In genomic region chr9:98743818-98744611, GRCh38 we compare ENCODE assay signal across 28 cellular contexts. TPM values are rescaled to one million over a fixed set of nuclear protein-coding genes. Genes with fewer than 3 reads are reported as not detected.
"Had no signal": no experiment of that assay in that cellular context is flagged by ENCODE, and none has a peak within 500 bp of the region (broad histone marks: within the 10 kb centered on the region; RNA-seq: fewer than 3 reads in every experiment).

No MANE protein-coding gene starts in this region.

- H3K4me1 ChIP-seq: left lung, lower lobe of right lung, parathyroid adenoma, psoas muscle, right lobe of liver, suprapubic skin, tibial artery, upper lobe of right lung had no signal

- H3K9me3 ChIP-seq: left lung, lower lobe of right lung, psoas muscle, right lobe of liver, suprapubic skin, thoracic aorta, tibial artery, upper lobe of right lung had no signal

- H3K79me2 ChIP-seq: parathyroid adenoma had no signal

- H3K27ac ChIP-seq: left lung, lower lobe of right lung, parathyroid adenoma, psoas muscle, right lobe of liver, suprapubic skin, thoracic aorta, tibial artery, upper lobe of right lung had no signal

- H3K27me3 ChIP-seq: left lung, right lobe of liver, suprapubic skin, tibial artery, upper lobe of right lung had no signal

- DNase-seq: hypothalamus; immature natural killer cell; kidney; left colon; left lung; lower lobe of right lung; mammary epithelial cell; mesendoderm; naive B cell; occipital lobe; psoas muscle; right lobe of liver; stimulated activated CD4-positive, alpha-beta T cell treated with anti-CD3 and anti-CD28 coated beads, Interleukin-12 subunit alpha, Interleukin-12 subunit beta, amount 100 ng/mL, for 4 hours; stimulated activated CD4-positive, alpha-beta T cell treated with anti-CD3 and anti-CD28 coated beads, Interleukin-15, amount 100 ng/mL, for 24 hours; stimulated activated CD4-positive, alpha-beta T cell treated with anti-CD3 and anti-CD28 coated beads, Interleukin-2, amount 100 ng/mL, for 24 hours; stimulated activated CD4-positive, alpha-beta T cell treated with anti-CD3 and anti-CD28 coated beads, Interleukin-4, amount 100 ng/mL, for 1 hour; stimulated activated naive CD4-positive, alpha-beta T cell; tibial artery; trophoblast cell; upper lobe of right lung had no signal

- H3K9ac ChIP-seq: parathyroid adenoma had no signal

- H3K4me3 ChIP-seq: left lung, lower lobe of right lung, psoas muscle, right lobe of liver, smooth muscle cell, suprapubic skin, thoracic aorta, tibial artery, upper lobe of right lung had no signal

- H2AFZ ChIP-seq: parathyroid adenoma had no signal

- ATAC-seq: left colon, left lung, lower lobe of right lung, psoas muscle, upper lobe of right lung had no signal

- H3K4me2 ChIP-seq: smooth muscle cell had no signal

RNA-seq across cellular contexts. Expression of gene GABBR2, which starts 35.3 kb away (rescaled TPM):
- total RNA-seq: left colon; mammary epithelial cell; natural killer cell treated with Interleukin-12 subunit alpha and Interleukin-12 subunit beta and Interleukin-15 and Interleukin-18, amount 100 ng/mL, for 72 hours; osteocyte; posterior vena cava; right lobe of liver; smooth muscle cell; subcutaneous adipose tissue; thoracic aorta had no signal
- polyA plus RNA-seq: immature natural killer cell, mammary epithelial cell had no signal
